28 cellular contexts compared by ENCODE assay signal in genomic region chr21:44804762-44805161, GRCh38. TPM values are rescaled to one million over a fixed set of nuclear protein-coding genes. Genes with fewer than 3 reads are reported as not detected.
DNase-seq lines count a peak whose midpoint lies in the region; ATAC-seq, FAIRE-seq and TF ChIP-seq lines count a peak whose summit lies in the region.
"Had no signal": no experiment of that assay in that cellular context is flagged by ENCODE, and none has a peak within 500 bp of the region (broad histone marks: within the 10 kb centered on the region; RNA-seq: fewer than 3 reads in every experiment).

No MANE protein-coding gene starts in this region.

- no peak overlapping the region for H3K4me3 Mint-ChIP-seq in activated naive CD8-positive, alpha-beta T cell treated with anti-CD3 and anti-CD28 coated beads for 36 hours
- H3K4me3 Mint-ChIP-seq in activated naive CD8-positive, alpha-beta T cell treated with anti-CD3 and anti-CD28 coated beads, Interleukin-2, amount 50 U/mL, for 24 hours: no peak overlapping the region
- H3K4me3 Mint-ChIP-seq in type B pancreatic cell: peak overlapping the region; percentile 23
- H3K4me3 Mint-ChIP-seq in activated T-helper 1 cell treated with anti-CD3 and anti-CD28 coated beads, Interleukin-12 subunit alpha, Interleukin-12 subunit beta, Interleukin-2, Interleukin-4 antibody, amounts not matched to agents 30 ng/mL and 10 ng/mL and 1 ng/mL, durations not matched to agents 14 hours and 24 hours and 36 hours: no peak overlapping the region
- H3K4me3 Mint-ChIP-seq in activated T-helper 17 cell treated with anti-CD3 and anti-CD28 coated beads, Interleukin-2, amount 50 U/mL, for 72 hours: no peak overlapping the region
- H3K4me3 Mint-ChIP-seq: activated CD4-positive, alpha-beta memory T cell treated with anti-CD3 and anti-CD28 coated beads for 36 hours had no signal

- H3K4me1 ChIP-seq in HepG2 (ENCODE audit: insufficient read depth, low read length): peaks cover 44% of the 10 kb centered on the region

- no peaks in the 10 kb centered on the region for H3K9me3 Mint-ChIP-seq in activated naive CD8-positive, alpha-beta T cell treated with anti-CD3 and anti-CD28 coated beads for 36 hours
- H3K9me3 Mint-ChIP-seq in activated naive CD8-positive, alpha-beta T cell treated with anti-CD3 and anti-CD28 coated beads, Interleukin-2, amount 50 U/mL, for 24 hours: no peaks in the 10 kb centered on the region
- no peaks in the 10 kb centered on the region for H3K9me3 Mint-ChIP-seq in type B pancreatic cell
- no peaks in the 10 kb centered on the region for H3K9me3 Mint-ChIP-seq in activated T-helper 1 cell treated with anti-CD3 and anti-CD28 coated beads, Interleukin-12 subunit alpha, Interleukin-12 subunit beta, Interleukin-2, Interleukin-4 antibody, amounts not matched to agents 30 ng/mL and 10 ng/mL and 1 ng/mL, durations not matched to agents 14 hours and 24 hours and 36 hours
- H3K9me3 Mint-ChIP-seq in activated T-helper 17 cell treated with anti-CD3 and anti-CD28 coated beads, Interleukin-2, amount 50 U/mL, for 72 hours: no peaks in the 10 kb centered on the region
- H3K9me3 Mint-ChIP-seq: activated CD4-positive, alpha-beta memory T cell treated with anti-CD3 and anti-CD28 coated beads for 36 hours; IgD-negative memory B cell had no signal

- 99% methylated on average over 6 of the region's 6 CpGs for WGBS in HepG2 (ENCODE audit: low lambda C conversion rate)

- H3K9me3 ChIP-seq in HepG2 (ENCODE audit: low read length): no peaks in the 10 kb centered on the region
- H3K9me3 ChIP-seq: right atrium auricular region had no signal

- TF ChIP-seq CTCF in RWPE1 (conservative IDR thresholded peaks at IDR 0.05; ENCODE audit: low read depth): no peak
- no peak for TF ChIP-seq CTCF in HepG2 (CRISPR knock-in tag; IDR thresholded peaks at IDR 0.05)
- no peak for TF ChIP-seq CTCF in type B pancreatic cell (conservative IDR thresholded peaks at IDR 0.05)

- H3K79me2 ChIP-seq in HepG2 (ENCODE audit: insufficient read depth, low read length): peaks cover 27% of the 10 kb centered on the region

- peaks cover 46% of the 10 kb centered on the region for H3K36me3 Mint-ChIP-seq in activated naive CD8-positive, alpha-beta T cell treated with anti-CD3 and anti-CD28 coated beads for 36 hours
- peaks cover 57% of the 10 kb centered on the region for H3K36me3 Mint-ChIP-seq in activated naive CD8-positive, alpha-beta T cell treated with anti-CD3 and anti-CD28 coated beads, Interleukin-2, amount 50 U/mL, for 24 hours (ENCODE audit: low read depth)
- H3K36me3 Mint-ChIP-seq in type B pancreatic cell: peaks cover 18% of the 10 kb centered on the region
- peaks cover 59% of the 10 kb centered on the region for H3K36me3 Mint-ChIP-seq in activated T-helper 1 cell treated with anti-CD3 and anti-CD28 coated beads, Interleukin-12 subunit alpha, Interleukin-12 subunit beta, Interleukin-2, Interleukin-4 antibody, amounts not matched to agents 30 ng/mL and 10 ng/mL and 1 ng/mL, durations not matched to agents 14 hours and 24 hours and 36 hours (ENCODE audit: low read depth)
- H3K36me3 Mint-ChIP-seq in activated T-helper 17 cell treated with anti-CD3 and anti-CD28 coated beads, Interleukin-2, amount 50 U/mL, for 72 hours (ENCODE audit: low read depth): peaks cover 87% of the 10 kb centered on the region
- H3K36me3 Mint-ChIP-seq: IgD-negative memory B cell had no signal

- TF ChIP-seq POLR2A in HepG2 (IDR thresholded peaks at IDR 0.05; ENCODE audit: insufficient read depth in 1 of 2, low read depth in 2 of 2, low read length in 2 of 2): no peak

- H3K36me3 ChIP-seq in HepG2 (replicated peaks in 1 of 2; ENCODE audit: control insufficient read depth in 1 of 2, insufficient read depth in 2 of 2, low read length in 2 of 2): peaks cover 18 to 48% of the 10 kb centered on the region in 2 experiments; a peak in 4 of 5 replicates

- POLR2A ChIA-PET in RWPE1 (lab: Yijun Ruan, JAX; ENCODE audit: low non-redundant PET): no interaction called here
- POLR2A ChIA-PET in HepG2 (lab: Yijun Ruan, JAX): interaction anchor here (1.3 to 2.2 kb wide), 3 partner anchors 11 to 69 kb away, joined by 4 to 7 read pairs (median 4); partner anchors contain the start of genes PTTG1IP and SUMO3

- peaks cover 27% of the 10 kb centered on the region for H3K4me1 Mint-ChIP-seq in activated naive CD8-positive, alpha-beta T cell treated with anti-CD3 and anti-CD28 coated beads for 36 hours
- peaks cover 40% of the 10 kb centered on the region for H3K4me1 Mint-ChIP-seq in activated naive CD8-positive, alpha-beta T cell treated with anti-CD3 and anti-CD28 coated beads, Interleukin-2, amount 50 U/mL, for 24 hours
- peaks cover 22% of the 10 kb centered on the region for H3K4me1 Mint-ChIP-seq in type B pancreatic cell (ENCODE audit: unreplicated experiment)
- H3K4me1 Mint-ChIP-seq in activated T-helper 1 cell treated with anti-CD3 and anti-CD28 coated beads, Interleukin-12 subunit alpha, Interleukin-12 subunit beta, Interleukin-2, Interleukin-4 antibody, amounts not matched to agents 30 ng/mL and 10 ng/mL and 1 ng/mL, durations not matched to agents 14 hours and 24 hours and 36 hours (ENCODE audit: low read depth): peaks cover 41% of the 10 kb centered on the region
- H3K4me1 Mint-ChIP-seq in activated T-helper 17 cell treated with anti-CD3 and anti-CD28 coated beads, Interleukin-2, amount 50 U/mL, for 72 hours: peaks cover 26% of the 10 kb centered on the region

- H3K4me2 ChIP-seq in HepG2 (ENCODE audit: low read depth, low read length): no peak overlapping the region

- intact Hi-C loops in HepG2 (cut with micrococcal nuclease; ENCODE audit: unreplicated experiment): loop anchor here (5.0 kb wide), 3 partner anchors 68 to 108 kb away; partner anchors contain the start of gene PTTG1IP
- intact Hi-C loops in activated T-helper 1 cell treated with anti-CD3 and anti-CD28 coated beads, Interleukin-12 subunit alpha, Interleukin-12 subunit beta, Interleukin-2, Interleukin-4 antibody, amounts not matched to agents 30 ng/mL and 10 ng/mL and 1 ng/mL, durations not matched to agents 14 hours and 24 hours and 36 hours (cut with micrococcal nuclease): loop anchor here (10.0 kb wide), 1 partner anchor 270 kb away; the partner anchor contains the start of gene ADARB1

- FAIRE-seq in HepG2 (lab: Jason Lieb, UNC): no peak
- FAIRE-seq: H1, TTC549 had no signal

- ATAC-seq in activated naive CD8-positive, alpha-beta T cell treated with anti-CD3 and anti-CD28 coated beads, Interleukin-2, amount 50 U/mL, for 24 hours: no peak
- ATAC-seq in HepG2 (no peak), HG03159 (IDR thresholded peaks at IDR 0.05; ENCODE audit: unreplicated experiment) (no peak)
- no peak for ATAC-seq in activated T-helper 17 cell treated with anti-CD3 and anti-CD28 coated beads, Interleukin-2, amount 50 U/mL, for 72 hours (replicated peaks)
- ATAC-seq: activated CD4-positive, CD25-positive, alpha-beta regulatory T cell treated with anti-CD3 and anti-CD28 coated beads, Interleukin-2, amount 50 U/mL, for 24 hours had no signal

- TF ChIP-seq RAD21 in HepG2 (CRISPR knock-in tag; IDR thresholded peaks at IDR 0.05): no peak

- H3K27ac ChIP-seq in RWPE1: 0 out of 2 replicates have a peak overlapping the region, but pooled peaks have one; percentile 22
- no peak overlapping the region for H3K27ac ChIP-seq in HepG2 (ENCODE audit: extremely low read length, insufficient read depth, low read length)
- H3K27ac ChIP-seq: brain microvascular endothelial cell, parathyroid adenoma, right atrium auricular region, SJSA1 had no signal

- no TSS peak for BruUV-seq in HepG2 (replicated peaks; lab: Mats Ljungman, UMichigan)

- DNase-seq in activated naive CD8-positive, alpha-beta T cell treated with anti-CD3 and anti-CD28 coated beads for 36 hours: no peak
- DNase-seq in activated naive CD8-positive, alpha-beta T cell treated with anti-CD3 and anti-CD28 coated beads, Interleukin-2, amount 50 U/mL, for 24 hours: no peak
- DNase-seq in RWPE1 (ENCODE audit: low spot score): no peak
- DNase-seq in HepG2 (ENCODE audit: low spot score): no peak
- DNase-seq in type B pancreatic cell (ENCODE audit: extremely low spot score, unreplicated experiment): no peak
- DNase-seq in activated T-helper 1 cell treated with anti-CD3 and anti-CD28 coated beads, Interleukin-12 subunit alpha, Interleukin-12 subunit beta, Interleukin-2, Interleukin-4 antibody, amounts not matched to agents 30 ng/mL and 10 ng/mL and 1 ng/mL, durations not matched to agents 14 hours and 24 hours and 36 hours (ENCODE audit: low spot score): no peak
- DNase-seq: activated CD4-positive, alpha-beta memory T cell treated with anti-CD3 and anti-CD28 coated beads for 36 hours; activated gamma-delta T cell treated with Interleukin-2 at 50 U/mL for 16 hours; amniotic stem cell; brain microvascular endothelial cell; C1 segment of cervical spinal cord; effector CD4-positive, alpha-beta T cell; islet precursor cell; NCI-H1048; NCI-H187 treated with DMSO at 0.1 percent for 48 hours; NCI-H2227 treated with DMSO at 0.1 percent for 48 hours; NCI-H774; stimulated activated CD4-positive, alpha-beta T cell treated with anti-CD3 and anti-CD28 coated beads, Interleukin-2, amount 100 ng/mL, for 24 hours; substantia nigra had no signal

- peak overlapping the region; percentile 10 for H3K27ac Mint-ChIP-seq in activated naive CD8-positive, alpha-beta T cell treated with anti-CD3 and anti-CD28 coated beads for 36 hours
- no peak overlapping the region for H3K27ac Mint-ChIP-seq in activated naive CD8-positive, alpha-beta T cell treated with anti-CD3 and anti-CD28 coated beads, Interleukin-2, amount 50 U/mL, for 24 hours
- no peak overlapping the region for H3K27ac Mint-ChIP-seq in type B pancreatic cell
- H3K27ac Mint-ChIP-seq in activated T-helper 1 cell treated with anti-CD3 and anti-CD28 coated beads, Interleukin-12 subunit alpha, Interleukin-12 subunit beta, Interleukin-2, Interleukin-4 antibody, amounts not matched to agents 30 ng/mL and 10 ng/mL and 1 ng/mL, durations not matched to agents 14 hours and 24 hours and 36 hours: no peak overlapping the region
- no peak overlapping the region for H3K27ac Mint-ChIP-seq in activated T-helper 17 cell treated with anti-CD3 and anti-CD28 coated beads, Interleukin-2, amount 50 U/mL, for 72 hours
- H3K27ac Mint-ChIP-seq: activated CD4-positive, alpha-beta memory T cell treated with anti-CD3 and anti-CD28 coated beads for 36 hours had no signal

- H3K27me3 ChIP-seq in HepG2 (ENCODE audit: control insufficient read depth in 1 of 2, insufficient read depth in 2 of 2, low read length in 2 of 2): no peaks in the 10 kb centered on the region; a peak in 1 of 5 replicates
- H3K27me3 ChIP-seq: brain microvascular endothelial cell, right atrium auricular region, SJSA1 had no signal

- H3K4me3 ChIP-seq in HepG2 (replicated peaks in 1 of 3; ENCODE audit: insufficient read depth in 1 of 3, low read depth in 2 of 3, low read length in 3 of 3): no peak overlapping the region
- H3K4me3 ChIP-seq: right atrium auricular region, SJSA1 had no signal

- peaks cover 13% of the 10 kb centered on the region for H4K20me1 ChIP-seq in HepG2 (ENCODE audit: insufficient read depth, low read length)

- TF ChIP-seq EP300 in HepG2 (IDR thresholded peaks at IDR 0.05; ENCODE audit: low read depth in 2 of 2, low read length in 2 of 2) (no peak), HepG2 (CRISPR knock-in tag; IDR thresholded peaks at IDR 0.05; ENCODE audit: borderline replicate concordance) (no peak)

- H2AFZ ChIP-seq in HepG2 (ENCODE audit: low read length): no peak overlapping the region
- H2AFZ ChIP-seq: parathyroid adenoma had no signal

- CTCF ChIA-PET in RWPE1 (lab: Yijun Ruan, JAX) (no interaction called here), HepG2 (lab: Yijun Ruan, JAX; ENCODE audit: low intra/inter-chr PET ratio, low total read pairs) (no interaction called here)

- in situ Hi-C loops in HepG2 (cut with HindIII; ENCODE audit: extremely low pct_ligation_motif_present, low pct_unique_long_range_greater_than_20kb): loop anchor here (5.0 kb wide), 2 partner anchors 43 to 108 kb away; no protein-coding TSS in a partner anchor

- H3K27me3 Mint-ChIP-seq in activated naive CD8-positive, alpha-beta T cell treated with anti-CD3 and anti-CD28 coated beads for 36 hours: no peaks in the 10 kb centered on the region
- H3K27me3 Mint-ChIP-seq in activated naive CD8-positive, alpha-beta T cell treated with anti-CD3 and anti-CD28 coated beads, Interleukin-2, amount 50 U/mL, for 24 hours: no peaks in the 10 kb centered on the region
- no peaks in the 10 kb centered on the region for H3K27me3 Mint-ChIP-seq in type B pancreatic cell
- H3K27me3 Mint-ChIP-seq in activated T-helper 1 cell treated with anti-CD3 and anti-CD28 coated beads, Interleukin-12 subunit alpha, Interleukin-12 subunit beta, Interleukin-2, Interleukin-4 antibody, amounts not matched to agents 30 ng/mL and 10 ng/mL and 1 ng/mL, durations not matched to agents 14 hours and 24 hours and 36 hours (ENCODE audit: insufficient read depth): no peaks in the 10 kb centered on the region
- H3K27me3 Mint-ChIP-seq in activated T-helper 17 cell treated with anti-CD3 and anti-CD28 coated beads, Interleukin-2, amount 50 U/mL, for 72 hours: no peaks in the 10 kb centered on the region
- H3K27me3 Mint-ChIP-seq: activated CD4-positive, alpha-beta memory T cell treated with anti-CD3 and anti-CD28 coated beads for 36 hours; IgD-negative memory B cell had no signal

- no peak overlapping the region for H3K9ac ChIP-seq in HepG2 (ENCODE audit: insufficient read depth, low read depth, low read length)
- H3K9ac ChIP-seq: parathyroid adenoma had no signal

RNA-seq across cellular contexts. Expression of gene UBE2G2, which starts 3.1 kb away (rescaled TPM):
- total RNA-seq in activated naive CD8-positive, alpha-beta T cell treated with anti-CD3 and anti-CD28 coated beads for 36 hours: 100 to 1,000 TPM; 115 to 124 TPM
- total RNA-seq in HepG2 (2016; rRNA removed; fragmentation: Illumina TruSeq; extraction: Trizol): 55.4 and 62.0 TPM in 2 replicates
- 6.2 and 7.8 TPM in 2 replicates for total RNA-seq in HepG2 (2016; cell fraction: cytosol; rRNA removed; fragmentation: Illumina TruSeq; extraction: Trizol; ENCODE audit: low read depth)
- 55.6 and 59.2 TPM in 2 replicates for total RNA-seq in HepG2 (2016; cell fraction: insoluble cytoplasmic fraction; rRNA removed; fragmentation: Illumina TruSeq; extraction: Trizol)
- total RNA-seq in HepG2 (2016; cell fraction: membrane; rRNA removed; fragmentation: Illumina TruSeq; extraction: Trizol): 24.1 and 25.4 TPM in 2 replicates
- 58.4 and 64.5 TPM in 2 replicates for total RNA-seq in HepG2 (2016; cell fraction: nucleus; rRNA removed; fragmentation: Illumina TruSeq; extraction: Trizol)
- polyA plus RNA-seq in HepG2 (2011; rRNA removed): 92.0 and 106 TPM in 2 replicates
- polyA plus RNA-seq in HepG2 (2011; cell fraction: cytosol; rRNA removed): 65.4 and 70.1 TPM in 2 replicates
- polyA plus RNA-seq in HepG2 (2011; cell fraction: nucleus; rRNA removed): 159 and 211 TPM in 2 replicates
- polyA plus RNA-seq in HepG2 (2012): 63.5 and 84.4 TPM in 2 replicates
- polyA plus RNA-seq in HepG2 (2016; cell fraction: cytosol; fragmentation: Illumina TruSeq; extraction: Trizol; ENCODE audit: low read depth): 6.2 and 8.1 TPM in 2 replicates
- polyA plus RNA-seq in HepG2 (2016; cell fraction: insoluble cytoplasmic fraction; fragmentation: Illumina TruSeq; extraction: Trizol; ENCODE audit: low read depth): 70.2 and 76.6 TPM in 2 replicates
- 18.6 and 20.2 TPM in 2 replicates for polyA plus RNA-seq in HepG2 (2016; cell fraction: membrane; fragmentation: Illumina TruSeq; extraction: Trizol; ENCODE audit: low read depth)
- polyA plus RNA-seq in HepG2 (2016; cell fraction: nucleus; fragmentation: Illumina TruSeq; extraction: Trizol; ENCODE audit: insufficient read depth, low read depth): 135 and 144 TPM in 2 replicates
- polyA minus RNA-seq in HepG2 (2011; rRNA and poly(A)+ RNA removed; ENCODE audit: low replicate concordance): 53.7 and 134 TPM in 2 replicates
- polyA minus RNA-seq in HepG2 (2011; cell fraction: cytosol; rRNA and poly(A)+ RNA removed): 25.8 and 27.2 TPM in 2 replicates
- 110 and 138 TPM in 2 replicates for polyA minus RNA-seq in HepG2 (2011; cell fraction: nucleus; rRNA and poly(A)+ RNA removed)
- 75.6 and 92.4 TPM in 2 replicates for total RNA-seq in type B pancreatic cell (ENCODE audit: low replicate concordance)
- 137 and 151 TPM in 2 replicates for total RNA-seq in activated T-helper 1 cell treated with anti-CD3 and anti-CD28 coated beads, Interleukin-12 subunit alpha, Interleukin-12 subunit beta, Interleukin-2, Interleukin-4 antibody, amounts not matched to agents 30 ng/mL and 10 ng/mL and 1 ng/mL, durations not matched to agents 14 hours and 24 hours and 36 hours
- total RNA-seq in activated T-helper 17 cell treated with anti-CD3 and anti-CD28 coated beads, Interleukin-2, amount 50 U/mL, for 72 hours: 100 to 1,000 TPM in 1 of 2 donors, 10 to 100 TPM in 1; 88.9 to 136 TPM

RNA-seq across cellular contexts. Expression of gene SUMO3, which starts 13.1 kb away (rescaled TPM):
- 10 to 100 TPM; 90.5 to 92.5 TPM for total RNA-seq in activated naive CD8-positive, alpha-beta T cell treated with anti-CD3 and anti-CD28 coated beads for 36 hours
- 92.4 and 111 TPM in 2 replicates for total RNA-seq in HepG2 (2016; rRNA removed; fragmentation: Illumina TruSeq; extraction: Trizol)
- 75.4 and 89.7 TPM in 2 replicates for total RNA-seq in HepG2 (2016; cell fraction: cytosol; rRNA removed; fragmentation: Illumina TruSeq; extraction: Trizol; ENCODE audit: low read depth)
- 95.7 and 103 TPM in 2 replicates for total RNA-seq in HepG2 (2016; cell fraction: insoluble cytoplasmic fraction; rRNA removed; fragmentation: Illumina TruSeq; extraction: Trizol)
- 169 and 187 TPM in 2 replicates for total RNA-seq in HepG2 (2016; cell fraction: membrane; rRNA removed; fragmentation: Illumina TruSeq; extraction: Trizol)
- total RNA-seq in HepG2 (2016; cell fraction: nucleus; rRNA removed; fragmentation: Illumina TruSeq; extraction: Trizol): 37.2 and 43.4 TPM in 2 replicates
- 46.6 and 51.4 TPM in 2 replicates for polyA plus RNA-seq in HepG2 (2011; rRNA removed)
- 69.8 and 78.7 TPM in 2 replicates for polyA plus RNA-seq in HepG2 (2011; cell fraction: cytosol; rRNA removed)
- polyA plus RNA-seq in HepG2 (2011; cell fraction: nucleus; rRNA removed): 23.1 and 24.9 TPM in 2 replicates
- polyA plus RNA-seq in HepG2 (2012): 80.3 and 83.9 TPM in 2 replicates
- polyA plus RNA-seq in HepG2 (2016; cell fraction: cytosol; fragmentation: Illumina TruSeq; extraction: Trizol; ENCODE audit: low read depth): 129 and 158 TPM in 2 replicates
- 154 and 159 TPM in 2 replicates for polyA plus RNA-seq in HepG2 (2016; cell fraction: insoluble cytoplasmic fraction; fragmentation: Illumina TruSeq; extraction: Trizol; ENCODE audit: low read depth)
- 228 and 251 TPM in 2 replicates for polyA plus RNA-seq in HepG2 (2016; cell fraction: membrane; fragmentation: Illumina TruSeq; extraction: Trizol; ENCODE audit: low read depth)
- polyA plus RNA-seq in HepG2 (2016; cell fraction: nucleus; fragmentation: Illumina TruSeq; extraction: Trizol; ENCODE audit: insufficient read depth, low read depth): 69.6 and 74.5 TPM in 2 replicates
- 52.3 and 76.3 TPM in 2 replicates for polyA minus RNA-seq in HepG2 (2011; rRNA and poly(A)+ RNA removed; ENCODE audit: low replicate concordance)
- 36.4 and 40.4 TPM in 2 replicates for polyA minus RNA-seq in HepG2 (2011; cell fraction: cytosol; rRNA and poly(A)+ RNA removed)
- polyA minus RNA-seq in HepG2 (2011; cell fraction: nucleus; rRNA and poly(A)+ RNA removed): 19.8 and 23.2 TPM in 2 replicates
- total RNA-seq in type B pancreatic cell (ENCODE audit: low replicate concordance): 61.0 and 81.2 TPM in 2 replicates
- 86.9 and 88.6 TPM in 2 replicates for total RNA-seq in activated T-helper 1 cell treated with anti-CD3 and anti-CD28 coated beads, Interleukin-12 subunit alpha, Interleukin-12 subunit beta, Interleukin-2, Interleukin-4 antibody, amounts not matched to agents 30 ng/mL and 10 ng/mL and 1 ng/mL, durations not matched to agents 14 hours and 24 hours and 36 hours
- 10 to 100 TPM; 52.6 to 86.2 TPM for total RNA-seq in activated T-helper 17 cell treated with anti-CD3 and anti-CD28 coated beads, Interleukin-2, amount 50 U/mL, for 72 hours
